ENCODE assay signal across 18 cellular contexts in the genomic region with DNA sequence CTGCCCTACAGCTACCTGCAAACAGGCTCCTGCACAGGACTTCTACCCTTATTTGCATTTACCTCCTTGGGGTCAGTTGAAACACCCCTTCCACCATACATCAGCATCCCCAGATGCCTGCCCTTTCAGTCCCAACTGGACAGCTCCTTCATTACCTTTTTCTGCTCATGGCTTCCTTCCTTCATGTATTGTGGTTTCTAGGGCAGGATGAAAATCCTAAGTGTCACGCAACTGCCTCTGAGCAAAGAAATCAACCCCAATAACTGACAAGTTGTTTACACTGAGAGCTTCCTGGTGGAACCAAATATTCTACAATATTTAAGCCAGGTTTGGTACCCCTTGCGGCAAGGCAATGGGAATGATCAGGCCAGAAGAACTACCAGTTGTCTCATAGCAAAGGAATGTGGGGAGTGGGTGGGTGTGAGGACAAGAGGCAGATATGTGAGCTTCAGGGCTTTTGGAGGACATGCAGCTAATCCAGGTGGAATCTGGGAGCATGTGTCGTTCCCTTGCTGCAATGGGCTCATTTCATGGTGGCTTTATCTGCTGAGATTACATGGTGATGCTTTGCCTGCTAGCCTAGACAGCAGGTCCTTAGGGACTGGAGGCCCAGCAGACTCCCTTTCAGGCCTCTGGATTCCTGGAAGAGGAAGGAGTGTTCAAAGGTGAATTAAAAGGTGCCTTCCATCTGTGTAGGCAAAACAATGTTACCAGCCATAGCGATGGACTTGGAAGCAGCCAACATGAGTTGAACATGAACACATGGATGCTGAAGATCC. TPM values are rescaled to one million over a fixed set of nuclear protein-coding genes. Genes with fewer than 3 reads are reported as not detected.
DNase-seq lines count a peak whose midpoint lies in the region; ATAC-seq and TF ChIP-seq lines count a peak whose summit lies in the region.
"Had no signal": no experiment of that assay in that cellular context is flagged by ENCODE, and none has a peak within 500 bp of the region (broad histone marks: within the 10 kb centered on the region; RNA-seq: fewer than 3 reads in every experiment).

No MANE protein-coding gene starts in this region.

- TF ChIP-seq CTCF in PC-9 (conservative IDR thresholded peaks at IDR 0.05) (no peak), vagina (IDR thresholded peaks at IDR 0.05) (no peak)

- H4K20me1 ChIP-seq in PC-9 (ENCODE audit: insufficient read depth) = no peaks in the 10 kb centered on the region

- H3K27ac ChIP-seq in PC-9 (peak overlapping the region; percentile 90), vagina (no peak overlapping the region)
- H3K27ac ChIP-seq: body of pancreas had no signal

- POLR2A ChIA-PET in PC-9 (lab: Charles Lee; ENCODE audit: unreplicated experiment) = interaction anchor here (0.6 to 1.3 kb wide), 7 partner anchors 15 to 611 kb away, joined by 3 to 13 read pairs (median 5); no protein-coding TSS in a partner anchor

- H3K9me3 ChIP-seq in PC-9 (ENCODE audit: insufficient read depth, low read depth) (no peaks in the 10 kb centered on the region), vagina (no peaks in the 10 kb centered on the region)
- H3K9me3 ChIP-seq: body of pancreas had no signal

- peaks cover 34% of the 10 kb centered on the region for H3K4me1 ChIP-seq in PC-9 (replicated peaks; ENCODE audit: insufficient read depth)
- H3K4me1 ChIP-seq in vagina = no peaks in the 10 kb centered on the region

- H2AFZ ChIP-seq in PC-9 = no peak overlapping the region

- no peaks in the 10 kb centered on the region for H3K36me3 ChIP-seq in PC-9 (ENCODE audit: low read depth)
- no peaks in the 10 kb centered on the region for H3K36me3 ChIP-seq in vagina

- no peak for TF ChIP-seq POLR2A in vagina (IDR thresholded peaks at IDR 0.05)

- ATAC-seq in Right ventricle myocardium superior (ENCODE audit: poor library complexity) (no peak), GM18868 (IDR thresholded peaks at IDR 0.05; ENCODE audit: unreplicated experiment) (no peak)
- ATAC-seq: body of pancreas, T-helper 17 cell had no signal

- no TSS peak for BruUV-seq in PC-9 (replicated peaks; lab: Mats Ljungman, UMichigan)

- H3K27me3 ChIP-seq in PC-9 (ENCODE audit: insufficient read depth, low read depth) (no peaks in the 10 kb centered on the region), vagina (no peaks in the 10 kb centered on the region)
- H3K27me3 ChIP-seq: body of pancreas had no signal

- intact Hi-C loops in cardiac septum (cut with DNase I) (no loop called here), Right ventricle myocardium superior (cut with DNase I) (no loop called here), PC-9 (cut with micrococcal nuclease; ENCODE audit: unreplicated experiment) (loop anchor here (1.0 kb wide), 2 partner anchors 15 to 46 kb away; no protein-coding TSS in a partner anchor), vagina (cut with DNase I) (no loop called here)

- no peaks in the 10 kb centered on the region for H3K9me2 ChIP-seq in PC-9 (ENCODE audit: insufficient read depth)

- peak; percentile 3 for DNase-seq in cardiac septum (ENCODE audit: low spot score)
- DNase-seq in Right ventricle myocardium superior = no peak
- peak; percentile 66 to 85 for DNase-seq in PC-9
- DNase-seq in iPS-NIHi11 (ENCODE audit: low spot score) = peak; percentile 41
- peak; percentile 49 to 78 for DNase-seq in vagina (ENCODE audit: extremely low spot score in 2 of 2)
- no peak for DNase-seq in DMS79 (lab: John Stamatoyannopoulos, UW)
- DNase-seq in NCI-H1048 (lab: John Stamatoyannopoulos, UW) = no peak
- DNase-seq: activated CD4-positive, alpha-beta T cell treated with anti-CD3 and anti-CD28 coated beads, Interleukin-2, amount 50 U/mL, for 1 hour; activated gamma-delta T cell treated with Interleukin-2 at 50 U/mL for 16 hours; DMS 273 treated with DMSO at 0.1 percent for 48 hours; effector CD4-positive, alpha-beta T cell; HFFc6; NCI-H1417 treated with DMSO at 0.1 percent for 48 hours; NCI-H446 treated with DMSO at 0.1 percent for 48 hours; stimulated activated CD4-positive, alpha-beta T cell treated with anti-CD3 and anti-CD28 coated beads, Interleukin-12 subunit alpha, Interleukin-12 subunit beta, amount 100 ng/mL, for 4 hours; T-helper 17 cell had no signal

- CTCF ChIA-PET in PC-9 (lab: Charles Lee) = interaction anchor here (0.6 to 1.6 kb wide), 8 partner anchors 15 to 249 kb away, joined by 3 to 11 read pairs (median 4); partner anchors contain the start of gene RPP25

- H3F3A ChIP-seq in PC-9 (ENCODE audit: insufficient read depth, low read depth) = peaks cover 49% of the 10 kb centered on the region; the same call in 1 of the 2 replicates

- no peaks in the 10 kb centered on the region for H3K79me2 ChIP-seq in PC-9 (ENCODE audit: low read depth)

- H3K4me2 ChIP-seq in PC-9 = peak overlapping the region; percentile 39

- H3K4me3 ChIP-seq in PC-9 (no peak overlapping the region), vagina (no peak overlapping the region)
- H3K4me3 ChIP-seq: body of pancreas had no signal

RNA-seq across cellular contexts. Expression of gene PPCDC, which starts 34.9 kb away (rescaled TPM):
- 7.2 TPM for total RNA-seq in cardiac septum
- 5.5 TPM for total RNA-seq in Right ventricle myocardium superior
- total RNA-seq in PC-9 (2021) = 23.7 and 24.4 TPM in 2 replicates
- 23.8 TPM for total RNA-seq in vagina

Comparison
In these comparisons a context has a peak if more than half of its experiments do, and no peak if none do; other contexts are left out.
1. DNase-seq: peak in cardiac septum (single experiment), PC-9 (2 of 2), iPS-NIHi11 (single experiment) and vagina (2 of 2); none in Right ventricle myocardium superior (single experiment), DMS79 (single experiment) and NCI-H1048 (single experiment).